ENCODE assay signal across 10 cellular contexts in the genomic region with DNA sequence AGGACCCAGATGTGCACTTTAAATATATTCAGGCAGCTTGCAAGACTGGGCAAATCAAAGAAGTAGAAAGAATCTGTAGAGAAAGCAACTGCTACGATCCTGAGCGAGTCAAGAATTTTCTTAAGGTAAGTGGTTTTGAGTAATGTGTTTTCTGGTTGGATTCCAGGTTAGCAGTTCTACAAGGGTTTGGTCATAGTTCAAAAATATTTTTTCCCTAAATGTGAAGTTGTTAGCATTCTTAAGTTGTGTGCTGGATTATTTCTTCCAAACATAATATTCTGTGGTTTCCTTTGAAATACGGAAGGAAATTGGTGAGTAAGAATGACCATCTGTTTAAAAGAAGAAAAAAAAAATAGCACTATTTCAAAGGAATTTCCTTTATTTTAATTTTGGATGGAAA. TPM values are rescaled to one million over a fixed set of nuclear protein-coding genes. Genes with fewer than 3 reads are reported as not detected.
A peak's percentile ranks its signal among the peaks of the same experiment; 100 is the strongest.
DNase-seq lines count a peak whose midpoint lies in the region; ATAC-seq, FAIRE-seq and TF ChIP-seq lines count a peak whose summit lies in the region.
"Had no signal": no experiment of that assay in that cellular context is flagged by ENCODE, and none has a peak within 500 bp of the region (broad histone marks: within the 10 kb centered on the region; RNA-seq: fewer than 3 reads in every experiment).

No MANE protein-coding gene starts in this region.

- H3K27me3 ChIP-seq in body of pancreas = no peaks in the 10 kb centered on the region
- H3K27me3 ChIP-seq: right lobe of liver had no signal

- peak; percentile 23 for FAIRE-seq in frontal cortex (lab: Jason Lieb, UNC)

- WGBS in body of pancreas, 2 donors = 66 to 81% methylated on average over 3 of the region's 3 CpGs

- H3K4me1 ChIP-seq in body of pancreas = no peaks in the 10 kb centered on the region

- H3K9me3 Mint-ChIP-seq in stimulated activated naive CD8-positive, alpha-beta T cell treated with anti-CD3 and anti-CD28 coated beads, Interleukin-15, Interleukin-2, amounts not matched to agents 100 ng/mL and 50 ng/mL, for 24 hours = no peaks in the 10 kb centered on the region
- no peaks in the 10 kb centered on the region for H3K9me3 Mint-ChIP-seq in stimulated activated naive CD8-positive, alpha-beta T cell treated with anti-CD3 and anti-CD28 coated beads, Interleukin-15, amount 100 ng/mL, for 72 hours
- H3K9me3 Mint-ChIP-seq in activated B cell treated with CpG ODN at 0.5 μM for 24 hours = no peaks in the 10 kb centered on the region

- no peak for DNase-seq in stimulated activated naive CD8-positive, alpha-beta T cell treated with anti-CD3 and anti-CD28 coated beads, Interleukin-15, amount 100 ng/mL, for 72 hours
- DNase-seq in activated B cell treated with CpG ODN at 0.5 μM for 24 hours (no peak), frontal cortex (ENCODE audit: low spot score in 2 of 2) (no peak), left lobe of liver (ENCODE audit: low spot score) (no peak), body of pancreas (no peak)
- DNase-seq: aorta, right lobe of liver had no signal

- no peaks in the 10 kb centered on the region for H3K27me3 Mint-ChIP-seq in stimulated activated naive CD8-positive, alpha-beta T cell treated with anti-CD3 and anti-CD28 coated beads, Interleukin-15, Interleukin-2, amounts not matched to agents 100 ng/mL and 50 ng/mL, for 24 hours
- no peaks in the 10 kb centered on the region for H3K27me3 Mint-ChIP-seq in stimulated activated naive CD8-positive, alpha-beta T cell treated with anti-CD3 and anti-CD28 coated beads, Interleukin-15, amount 100 ng/mL, for 72 hours
- no peaks in the 10 kb centered on the region for H3K27me3 Mint-ChIP-seq in activated B cell treated with CpG ODN at 0.5 μM for 24 hours

- peaks cover 71% of the 10 kb centered on the region for H3K36me3 Mint-ChIP-seq in stimulated activated naive CD8-positive, alpha-beta T cell treated with anti-CD3 and anti-CD28 coated beads, Interleukin-15, Interleukin-2, amounts not matched to agents 100 ng/mL and 50 ng/mL, for 24 hours (ENCODE audit: low read depth)
- peaks cover 72% of the 10 kb centered on the region for H3K36me3 Mint-ChIP-seq in activated B cell treated with CpG ODN at 0.5 μM for 24 hours (ENCODE audit: low read depth)

- peak overlapping the region; percentile 58 for H3K27ac Mint-ChIP-seq in stimulated activated naive CD8-positive, alpha-beta T cell treated with anti-CD3 and anti-CD28 coated beads, Interleukin-15, Interleukin-2, amounts not matched to agents 100 ng/mL and 50 ng/mL, for 24 hours
- no peak overlapping the region for H3K27ac Mint-ChIP-seq in stimulated activated naive CD8-positive, alpha-beta T cell treated with anti-CD3 and anti-CD28 coated beads, Interleukin-15, amount 100 ng/mL, for 72 hours
- H3K27ac Mint-ChIP-seq in activated B cell treated with CpG ODN at 0.5 μM for 24 hours = peak overlapping the region; percentile 66

- no peak for ATAC-seq in stimulated activated naive CD8-positive, alpha-beta T cell treated with anti-CD3 and anti-CD28 coated beads, Interleukin-15, amount 100 ng/mL, for 72 hours
- ATAC-seq in activated B cell treated with CpG ODN at 0.5 μM for 24 hours (ENCODE audit: low read depth) (peak; percentile 25), left lobe of liver (no peak), HG03196 (IDR thresholded peaks at IDR 0.05; ENCODE audit: unreplicated experiment) (no peak), HG02840 (IDR thresholded peaks at IDR 0.05; ENCODE audit: low FRiP score, unreplicated experiment) (no peak), body of pancreas (no peak)
- ATAC-seq: right lobe of liver had no signal

- peaks cover 22 to 39% of the 10 kb centered on the region in 2 donors for H3K36me3 ChIP-seq in body of pancreas (replicated peaks in 1 of 2; ENCODE audit: insufficient read depth in 1 of 2, low read depth in 2 of 2)

- TF ChIP-seq CTCF in activated B cell treated with CpG ODN at 0.5 μM for 24 hours (IDR thresholded peaks at IDR 0.05) (no peak), body of pancreas (IDR thresholded peaks at IDR 0.05) (no peak)

- CTCF ChIA-PET in activated B cell treated with CpG ODN at 0.5 μM for 24 hours (lab: Charles Lee) = no interaction called here

- H3K9me3 ChIP-seq in body of pancreas = no peaks in the 10 kb centered on the region
- H3K9me3 ChIP-seq: right lobe of liver had no signal

- H3K4me3 Mint-ChIP-seq in stimulated activated naive CD8-positive, alpha-beta T cell treated with anti-CD3 and anti-CD28 coated beads, Interleukin-15, Interleukin-2, amounts not matched to agents 100 ng/mL and 50 ng/mL, for 24 hours = no peak overlapping the region
- H3K4me3 Mint-ChIP-seq in stimulated activated naive CD8-positive, alpha-beta T cell treated with anti-CD3 and anti-CD28 coated beads, Interleukin-15, amount 100 ng/mL, for 72 hours = no peak overlapping the region
- H3K4me3 Mint-ChIP-seq in activated B cell treated with CpG ODN at 0.5 μM for 24 hours = peak overlapping the region; percentile 24

- no peak overlapping the region for H3K4me3 ChIP-seq in body of pancreas
- H3K4me3 ChIP-seq: right lobe of liver had no signal

- POLR2A ChIA-PET in activated B cell treated with CpG ODN at 0.5 μM for 24 hours (lab: Charles Lee) = interaction anchor here (1.3 to 4.1 kb wide), 2 partner anchors 41 to 49 kb away, joined by 6 to 41 read pairs; partner anchors contain the start of gene CLTC

- intact Hi-C loops in activated B cell treated with CpG ODN at 0.5 μM for 24 hours (cut with micrococcal nuclease) (loop anchor here (1.0 to 2.0 kb wide), 2 partner anchors 27 to 50 kb away; partner anchors contain the start of gene CLTC), body of pancreas (cut with DNase I) (no loop called here)

- H3K27ac ChIP-seq in body of pancreas = peak overlapping the region in 1 of 4 donors; percentile 16
- H3K27ac ChIP-seq: right lobe of liver had no signal

- no peak for TF ChIP-seq POLR2A in body of pancreas (IDR thresholded peaks at IDR 0.05)

- H3K4me1 Mint-ChIP-seq in stimulated activated naive CD8-positive, alpha-beta T cell treated with anti-CD3 and anti-CD28 coated beads, Interleukin-15, Interleukin-2, amounts not matched to agents 100 ng/mL and 50 ng/mL, for 24 hours (ENCODE audit: low read depth) = peaks cover 37% of the 10 kb centered on the region
- peaks cover 15% of the 10 kb centered on the region for H3K4me1 Mint-ChIP-seq in stimulated activated naive CD8-positive, alpha-beta T cell treated with anti-CD3 and anti-CD28 coated beads, Interleukin-15, amount 100 ng/mL, for 72 hours
- peaks cover 50% of the 10 kb centered on the region for H3K4me1 Mint-ChIP-seq in activated B cell treated with CpG ODN at 0.5 μM for 24 hours

RNA-seq across cellular contexts. Expression of gene PTRH2, which starts 38.4 kb away (rescaled TPM):
- 27.0 and 29.9 TPM in 2 replicates for total RNA-seq in activated B cell treated with CpG ODN at 0.5 μM for 24 hours
- total RNA-seq in frontal cortex = 18.8 TPM
- 10.3 TPM for total RNA-seq in left lobe of liver
- 10 to 100 TPM; 15.3 to 15.5 TPM for total RNA-seq in body of pancreas

RNA-seq across cellular contexts. Expression of gene VMP1, which starts 38.6 kb away (rescaled TPM):
- 158 and 176 TPM in 2 replicates for total RNA-seq in activated B cell treated with CpG ODN at 0.5 μM for 24 hours
- total RNA-seq in frontal cortex = 241 TPM
- 65.0 TPM for total RNA-seq in left lobe of liver
- total RNA-seq in body of pancreas = 100 to 1,000 TPM; 174 to 259 TPM

RNA-seq across cellular contexts. Expression of gene CLTC, which starts 49.1 kb away (rescaled TPM):
- total RNA-seq in activated B cell treated with CpG ODN at 0.5 μM for 24 hours (148 and 189 TPM in 2 replicates), frontal cortex (308 TPM), left lobe of liver (111 TPM), body of pancreas (100 to 1,000 TPM in 1 of 2 donors, 10 to 100 TPM in 1; 78.1 to 112 TPM)

Comparison
In these comparisons a context has a peak if more than half of its experiments do, and no peak if none do; other contexts are left out.
1. H3K27ac Mint-ChIP-seq: peak in stimulated activated naive CD8-positive, alpha-beta T cell treated with anti-CD3 and anti-CD28 coated beads, Interleukin-15, Interleukin-2, amounts not matched to agents 100 ng/mL and 50 ng/mL, for 24 hours (single experiment) and activated B cell treated with CpG ODN at 0.5 μM for 24 hours (single experiment); none in stimulated activated naive CD8-positive, alpha-beta T cell treated with anti-CD3 and anti-CD28 coated beads, Interleukin-15, amount 100 ng/mL, for 72 hours (0 of 2).